ENCODE assay signal across 23 cellular contexts in the genomic region with DNA sequence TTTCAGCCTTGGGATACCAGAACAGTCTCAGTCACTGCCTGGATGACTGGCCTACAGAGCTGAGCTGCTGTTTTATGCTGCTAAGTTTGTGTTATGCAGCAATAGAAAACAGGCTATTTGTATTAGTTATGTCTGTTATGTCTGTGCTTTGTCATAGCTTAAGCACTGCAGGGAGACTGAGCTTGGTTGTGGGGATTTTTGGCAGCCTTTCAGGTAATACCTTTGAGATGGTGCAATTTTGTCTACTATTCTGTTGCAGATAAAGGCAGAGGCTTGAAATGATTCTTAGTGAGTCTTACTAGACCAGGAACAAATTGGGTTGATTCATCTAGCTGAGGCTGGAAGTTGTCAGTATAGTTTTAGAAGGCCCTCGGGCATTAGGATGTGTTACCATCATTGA.
"Had no signal": no experiment of that assay in that cellular context is flagged by ENCODE, and none has a peak within 500 bp of the region (broad histone marks: within the 10 kb centered on the region; RNA-seq: fewer than 3 reads in every experiment).

No MANE protein-coding gene starts in this region.

- ATAC-seq: gastrocnemius medialis; heart left ventricle; left ventricle myocardium superior; natural killer cell; pancreas; right lobe of liver; stimulated activated memory B cell treated with anti-CD40 and anti-IgM and Interleukin-4, amounts not matched to agents 10 μg/mL and 1 μg/mL and 100 μg/mL, for 72 hours had no signal

- H3K27me3 Mint-ChIP-seq: stimulated activated memory B cell treated with anti-CD40 and anti-IgM and Interleukin-4, amounts not matched to agents 10 μg/mL and 1 μg/mL and 100 μg/mL, for 72 hours had no signal

- H3K4me3 ChIP-seq: esophagus squamous epithelium, gastrocnemius medialis, heart left ventricle, pancreas, right lobe of liver, smooth muscle cell, testis, upper lobe of left lung had no signal

- H3K4me3 Mint-ChIP-seq: memory B cell; natural killer cell; stimulated activated memory B cell treated with anti-CD40 and anti-IgM and Interleukin-4, amounts not matched to agents 10 μg/mL and 1 μg/mL and 100 μg/mL, for 72 hours; T-helper 1 cell treated with Interleukin-12 subunit alpha and Interleukin-12 subunit beta and Interleukin-4 antibody, amounts not matched to agents 30 μg/mL and 1 μg/mL, for 36 hours had no signal

- H3K36me3 Mint-ChIP-seq: memory B cell; natural killer cell; stimulated activated memory B cell treated with anti-CD40 and anti-IgM and Interleukin-4, amounts not matched to agents 10 μg/mL and 1 μg/mL and 100 μg/mL, for 72 hours had no signal

- H3K4me1 Mint-ChIP-seq: memory B cell; natural killer cell; stimulated activated memory B cell treated with anti-CD40 and anti-IgM and Interleukin-4, amounts not matched to agents 10 μg/mL and 1 μg/mL and 100 μg/mL, for 72 hours had no signal

- H3K27ac Mint-ChIP-seq: memory B cell; natural killer cell; stimulated activated memory B cell treated with anti-CD40 and anti-IgM and Interleukin-4, amounts not matched to agents 10 μg/mL and 1 μg/mL and 100 μg/mL, for 72 hours; T-helper 1 cell treated with Interleukin-12 subunit alpha and Interleukin-12 subunit beta and Interleukin-4 antibody, amounts not matched to agents 30 μg/mL and 1 μg/mL, for 36 hours had no signal

- H3K9me3 Mint-ChIP-seq: memory B cell; natural killer cell; stimulated activated memory B cell treated with anti-CD40 and anti-IgM and Interleukin-4, amounts not matched to agents 10 μg/mL and 1 μg/mL and 100 μg/mL, for 72 hours; T-helper 1 cell treated with Interleukin-12 subunit alpha and Interleukin-12 subunit beta and Interleukin-4 antibody, amounts not matched to agents 30 μg/mL and 1 μg/mL, for 36 hours had no signal

- DNase-seq: activated CD4-positive, alpha-beta T cell treated with anti-CD3 and anti-CD28 coated beads for 1 hour; activated CD8-positive, alpha-beta memory T cell treated with anti-CD3 and anti-CD28 coated beads for 24 hours; activated CD8-positive, alpha-beta memory T cell treated with anti-CD3 and anti-CD28 coated beads, Interleukin-2, amount 50 U/mL, for 48 hours; activated effector memory CD4-positive, alpha-beta T cell treated with Interleukin-2 at 50 U/mL for 16 hours; activated naive CD4-positive, alpha-beta T cell treated with anti-CD3 and anti-CD28 coated beads, Interleukin-2, amount 50 U/mL, for 16 hours; activated T-cell treated with anti-CD3 and anti-CD28 coated beads, Interleukin-2, amount 50 U/mL, for 48 hours; dermis blood vessel endothelial cell; effector memory CD4-positive, alpha-beta T cell; esophagus squamous epithelium; gastrocnemius medialis; heart left ventricle; kidney glomerular epithelial cell; left ventricle myocardium superior; natural killer cell; pancreas; right lobe of liver; stimulated activated CD4-positive, alpha-beta T cell treated with anti-CD3 and anti-CD28 coated beads, Interleukin-4, amount 100 ng/mL, for 24 hours; testis; upper lobe of left lung had no signal
